In the genomic region with DNA sequence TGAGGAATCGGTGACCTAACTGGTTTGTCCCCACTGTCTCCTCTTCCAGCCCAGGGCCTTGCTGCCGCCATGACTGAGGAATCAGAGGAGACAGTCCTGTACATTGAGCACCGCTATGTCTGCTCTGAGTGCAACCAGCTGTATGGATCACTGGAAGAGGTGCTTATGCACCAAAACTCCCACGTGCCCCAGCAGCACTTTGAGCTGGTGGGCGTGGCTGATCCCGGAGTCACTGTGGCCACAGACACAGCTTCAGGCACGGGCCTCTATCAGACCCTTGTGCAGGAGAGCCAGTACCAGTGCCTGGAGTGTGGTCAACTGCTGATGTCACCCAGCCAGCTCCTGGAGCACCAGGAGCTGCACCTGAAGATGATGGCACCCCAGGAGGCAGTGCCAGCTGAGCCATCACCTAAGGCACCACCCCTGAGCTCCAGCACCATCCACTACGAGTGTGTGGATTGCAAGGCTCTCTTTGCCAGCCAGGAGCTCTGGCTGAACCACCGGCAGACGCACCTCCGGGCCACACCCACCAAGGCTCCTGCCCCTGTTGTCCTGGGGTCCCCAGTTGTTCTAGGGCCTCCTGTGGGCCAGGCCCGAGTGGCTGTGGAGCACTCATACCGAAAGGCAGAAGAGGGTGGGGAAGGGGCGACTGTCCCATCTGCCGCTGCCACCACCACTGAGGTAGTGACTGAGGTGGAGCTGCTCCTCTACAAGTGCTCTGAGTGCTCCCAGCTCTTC, we compare ENCODE assay signal across 1 cellular context.
A peak's percentile ranks its signal among the peaks of the same experiment; 100 is the strongest.
TF ChIP-seq lines count a peak whose summit lies in the region.

No MANE protein-coding gene starts in this region.

TF ChIP-seq in K562, 482 proteins besides CTCF, POLR2A, EP300 and RAD21:
- TF ChIP-seq, protein P1, sequence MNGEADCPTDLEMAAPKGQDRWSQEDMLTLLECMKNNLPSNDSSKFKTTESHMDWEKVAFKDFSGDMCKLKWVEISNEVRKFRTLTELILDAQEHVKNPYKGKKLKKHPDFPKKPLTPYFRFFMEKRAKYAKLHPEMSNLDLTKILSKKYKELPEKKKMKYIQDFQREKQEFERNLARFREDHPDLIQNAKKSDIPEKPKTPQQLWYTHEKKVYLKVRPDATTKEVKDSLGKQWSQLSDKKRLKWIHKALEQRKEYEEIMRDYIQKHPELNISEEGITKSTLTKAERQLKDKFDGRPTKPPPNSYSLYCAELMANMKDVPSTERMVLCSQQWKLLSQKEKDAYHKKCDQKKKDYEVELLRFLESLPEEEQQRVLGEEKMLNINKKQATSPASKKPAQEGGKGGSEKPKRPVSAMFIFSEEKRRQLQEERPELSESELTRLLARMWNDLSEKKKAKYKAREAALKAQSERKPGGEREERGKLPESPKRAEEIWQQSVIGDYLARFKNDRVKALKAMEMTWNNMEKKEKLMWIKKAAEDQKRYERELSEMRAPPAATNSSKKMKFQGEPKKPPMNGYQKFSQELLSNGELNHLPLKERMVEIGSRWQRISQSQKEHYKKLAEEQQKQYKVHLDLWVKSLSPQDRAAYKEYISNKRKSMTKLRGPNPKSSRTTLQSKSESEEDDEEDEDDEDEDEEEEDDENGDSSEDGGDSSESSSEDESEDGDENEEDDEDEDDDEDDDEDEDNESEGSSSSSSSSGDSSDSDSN (IDR thresholded peaks at IDR 0.05; ENCODE audit: borderline replicate concordance in 1 of 2, low read depth in 2 of 2, low read length in 2 of 2): no peak
- TF ChIP-seq HDAC2 (IDR thresholded peaks at IDR 0.05) (no peak), FOS (IDR thresholded peaks at IDR 0.05; ENCODE audit: extremely low read depth, insufficient read length) (no peak), SIX5 (IDR thresholded peaks at IDR 0.05; ENCODE audit: borderline replicate concordance in 1 of 2, insufficient read depth in 1 of 2, low read depth in 1 of 2, low read length in 2 of 2) (no peak), ZNF146 (CRISPR knock-in tag; IDR thresholded peaks at IDR 0.05; ENCODE audit: unreplicated experiment) (no peak), THRAP3 (IDR thresholded peaks at IDR 0.05; ENCODE audit: borderline replicate concordance) (no peak)
- TF ChIP-seq, protein P2, sequence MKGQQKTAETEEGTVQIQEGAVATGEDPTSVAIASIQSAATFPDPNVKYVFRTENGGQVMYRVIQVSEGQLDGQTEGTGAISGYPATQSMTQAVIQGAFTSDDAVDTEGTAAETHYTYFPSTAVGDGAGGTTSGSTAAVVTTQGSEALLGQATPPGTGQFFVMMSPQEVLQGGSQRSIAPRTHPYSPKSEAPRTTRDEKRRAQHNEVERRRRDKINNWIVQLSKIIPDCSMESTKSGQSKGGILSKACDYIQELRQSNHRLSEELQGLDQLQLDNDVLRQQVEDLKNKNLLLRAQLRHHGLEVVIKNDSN (CRISPR knock-in tag; IDR thresholded peaks at IDR 0.05): 0 out of 2 replicates have a peak, but pooled peaks have one; percentile 40
